In genomic region chr2:120463527-120463926, GRCh38 we compare ENCODE assay signal across 12 cellular contexts.
"Had no signal": no experiment of that assay in that cellular context is flagged by ENCODE, and none has a peak within 500 bp of the region (broad histone marks: within the 10 kb centered on the region; RNA-seq: fewer than 3 reads in every experiment).

No MANE protein-coding gene starts in this region.

- H3K36me3 Mint-ChIP-seq: activated CD4-positive, alpha-beta memory T cell treated with anti-CD3 and anti-CD28 coated beads for 36 hours; activated CD8-positive, alpha-beta memory T cell treated with anti-CD3 and anti-CD28 coated beads, Interleukin-2, amount 10 ng/mL, durations not matched to agents 7 days and 5 days; activated naive CD4-positive, alpha-beta T cell treated with anti-CD3 and anti-CD28 coated beads, Interleukin-2, amount 10 ng/mL, durations not matched to agents 7 days and 5 days; stimulated activated memory B cell treated with anti-CD40 and anti-IgM and Interleukin-4, amounts not matched to agents 10 μg/mL and 1 μg/mL and 100 μg/mL, for 72 hours; T-cell had no signal

- H3K4me1 Mint-ChIP-seq: activated CD8-positive, alpha-beta memory T cell treated with anti-CD3 and anti-CD28 coated beads, Interleukin-2, amount 10 ng/mL, durations not matched to agents 7 days and 5 days; activated naive CD4-positive, alpha-beta T cell treated with anti-CD3 and anti-CD28 coated beads, Interleukin-2, amount 10 ng/mL, durations not matched to agents 7 days and 5 days; stimulated activated memory B cell treated with anti-CD40 and anti-IgM and Interleukin-4, amounts not matched to agents 10 μg/mL and 1 μg/mL and 100 μg/mL, for 72 hours; T-cell had no signal

- DNase-seq: activated CD4-positive, alpha-beta memory T cell treated with anti-CD3 and anti-CD28 coated beads for 36 hours; activated CD8-positive, alpha-beta memory T cell treated with anti-CD3 and anti-CD28 coated beads, Interleukin-2, amount 10 ng/mL, durations not matched to agents 7 days and 5 days; activated naive CD4-positive, alpha-beta T cell treated with anti-CD3 and anti-CD28 coated beads, Interleukin-2, amount 10 ng/mL, durations not matched to agents 7 days and 5 days; activated T-cell treated with anti-CD3 and anti-CD28 coated beads, Interleukin-2, amount 50 U/mL, for 1 hour; hippocampal formation; left lung; stimulated activated CD4-positive, alpha-beta T cell treated with anti-CD3 and anti-CD28 coated beads, Interleukin-2, amount 100 ng/mL, for 48 hours; T-cell; T-helper 9 cell had no signal

- H3K27me3 ChIP-seq: left lung had no signal

- H3K4me1 ChIP-seq: left lung had no signal

- H3K27ac ChIP-seq: left lung had no signal

- H3K9me3 Mint-ChIP-seq: activated T-helper 2 cell treated with anti-CD3 and anti-CD28 coated beads, Interferon-gamma antibody, Interleukin-2, Interleukin-4, amounts not matched to agents 10 μg/mL and 5 μg/mL and 100 μg/mL, durations not matched to agents 14 hours and 24 hours and 36 hours had no signal

- H3K27ac Mint-ChIP-seq: activated CD4-positive, alpha-beta memory T cell treated with anti-CD3 and anti-CD28 coated beads for 36 hours; activated CD8-positive, alpha-beta memory T cell treated with anti-CD3 and anti-CD28 coated beads, Interleukin-2, amount 10 ng/mL, durations not matched to agents 7 days and 5 days; activated naive CD4-positive, alpha-beta T cell treated with anti-CD3 and anti-CD28 coated beads, Interleukin-2, amount 10 ng/mL, durations not matched to agents 7 days and 5 days; activated T-helper 2 cell treated with anti-CD3 and anti-CD28 coated beads, Interferon-gamma antibody, Interleukin-2, Interleukin-4, amounts not matched to agents 10 μg/mL and 5 μg/mL and 100 μg/mL, durations not matched to agents 14 hours and 24 hours and 36 hours; nephron; stimulated activated memory B cell treated with anti-CD40 and anti-IgM and Interleukin-4, amounts not matched to agents 10 μg/mL and 1 μg/mL and 100 μg/mL, for 72 hours; T-cell had no signal

- H3K4me3 ChIP-seq: left lung had no signal

- H3K27me3 Mint-ChIP-seq: activated CD8-positive, alpha-beta memory T cell treated with anti-CD3 and anti-CD28 coated beads, Interleukin-2, amount 10 ng/mL, durations not matched to agents 7 days and 5 days had no signal

- ATAC-seq: activated CD8-positive, alpha-beta memory T cell treated with anti-CD3 and anti-CD28 coated beads, Interleukin-2, amount 10 ng/mL, durations not matched to agents 7 days and 5 days; left lung; stimulated activated memory B cell treated with anti-CD40 and anti-IgM and Interleukin-4, amounts not matched to agents 10 μg/mL and 1 μg/mL and 100 μg/mL, for 72 hours; T-cell had no signal

- H3K4me3 Mint-ChIP-seq: activated CD4-positive, alpha-beta memory T cell treated with anti-CD3 and anti-CD28 coated beads for 36 hours; activated CD8-positive, alpha-beta memory T cell treated with anti-CD3 and anti-CD28 coated beads, Interleukin-2, amount 10 ng/mL, durations not matched to agents 7 days and 5 days; activated naive CD4-positive, alpha-beta T cell treated with anti-CD3 and anti-CD28 coated beads, Interleukin-2, amount 10 ng/mL, durations not matched to agents 7 days and 5 days; nephron; stimulated activated memory B cell treated with anti-CD40 and anti-IgM and Interleukin-4, amounts not matched to agents 10 μg/mL and 1 μg/mL and 100 μg/mL, for 72 hours; T-cell had no signal

- H3K36me3 ChIP-seq: left lung had no signal
